In the genomic region with DNA sequence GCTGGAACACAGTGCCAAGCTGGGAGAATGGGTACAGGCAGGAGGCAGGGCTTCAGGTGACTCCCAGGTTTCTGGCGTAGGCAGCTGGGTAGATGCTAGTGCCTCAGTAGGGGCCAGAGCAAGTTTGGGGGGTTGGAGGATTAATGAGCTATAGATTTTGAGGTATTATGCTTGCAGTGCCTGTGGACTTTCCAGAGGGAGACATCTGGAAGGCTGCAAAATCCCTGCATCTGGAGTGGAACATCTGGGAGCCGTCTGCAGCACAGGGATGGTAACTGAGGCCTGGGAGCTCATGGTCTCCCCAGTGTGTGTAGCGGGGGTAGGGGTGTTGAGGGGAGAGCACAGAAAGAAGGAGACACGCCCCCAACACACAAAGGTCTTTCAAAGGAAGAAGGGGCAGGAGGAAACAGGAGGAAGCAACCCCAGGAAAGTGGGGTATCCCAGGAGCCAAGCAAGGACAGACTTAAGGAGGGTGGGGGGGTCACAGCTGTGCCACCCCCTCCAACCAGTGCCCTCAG, we compare ENCODE assay signal across 1 cellular context.
TF ChIP-seq lines count a peak whose summit lies in the region.

No MANE protein-coding gene starts in this region.

TF ChIP-seq in HEK293, 187 proteins besides CTCF, POLR2A, EP300 and RAD21 (continued from another document):
- TF ChIP-seq, protein P1, sequence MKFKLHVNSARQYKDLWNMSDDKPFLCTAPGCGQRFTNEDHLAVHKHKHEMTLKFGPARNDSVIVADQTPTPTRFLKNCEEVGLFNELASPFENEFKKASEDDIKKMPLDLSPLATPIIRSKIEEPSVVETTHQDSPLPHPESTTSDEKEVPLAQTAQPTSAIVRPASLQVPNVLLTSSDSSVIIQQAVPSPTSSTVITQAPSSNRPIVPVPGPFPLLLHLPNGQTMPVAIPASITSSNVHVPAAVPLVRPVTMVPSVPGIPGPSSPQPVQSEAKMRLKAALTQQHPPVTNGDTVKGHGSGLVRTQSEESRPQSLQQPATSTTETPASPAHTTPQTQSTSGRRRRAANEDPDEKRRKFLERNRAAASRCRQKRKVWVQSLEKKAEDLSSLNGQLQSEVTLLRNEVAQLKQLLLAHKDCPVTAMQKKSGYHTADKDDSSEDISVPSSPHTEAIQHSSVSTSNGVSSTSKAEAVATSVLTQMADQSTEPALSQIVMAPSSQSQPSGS (tag by site-specific recombination; IDR thresholded peaks at IDR 0.05; ENCODE audit: low read depth): no peak
